Comparison of ENCODE assay signal across 2 cellular contexts in the genomic region with DNA sequence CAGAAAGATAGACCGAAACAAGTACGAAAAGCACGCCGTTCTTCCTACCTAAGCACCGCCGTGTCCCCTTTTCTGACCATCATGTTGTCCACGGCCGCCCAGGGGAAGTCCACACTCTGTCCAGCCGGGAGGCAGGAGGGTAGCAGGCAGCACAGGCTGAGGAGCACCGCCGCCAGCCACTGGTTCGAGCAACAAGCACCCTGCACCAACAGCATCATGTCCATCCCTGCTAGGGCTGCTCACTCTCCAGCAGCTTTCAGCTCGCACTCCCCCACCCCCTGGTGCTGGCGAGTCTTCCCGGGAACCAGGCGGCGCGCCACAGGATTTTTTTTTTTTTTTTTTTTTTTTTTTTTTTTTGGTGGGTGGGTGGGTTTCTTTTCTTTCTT.
TF ChIP-seq lines count a peak whose summit lies in the region.

A gene (minus strand): TSS at position 269 of the 386 bp plus-strand sequence.

TF ChIP-seq in HEK293, 187 proteins besides CTCF, POLR2A, EP300 and RAD21 (continued from another document):
- TF ChIP-seq, protein P1, sequence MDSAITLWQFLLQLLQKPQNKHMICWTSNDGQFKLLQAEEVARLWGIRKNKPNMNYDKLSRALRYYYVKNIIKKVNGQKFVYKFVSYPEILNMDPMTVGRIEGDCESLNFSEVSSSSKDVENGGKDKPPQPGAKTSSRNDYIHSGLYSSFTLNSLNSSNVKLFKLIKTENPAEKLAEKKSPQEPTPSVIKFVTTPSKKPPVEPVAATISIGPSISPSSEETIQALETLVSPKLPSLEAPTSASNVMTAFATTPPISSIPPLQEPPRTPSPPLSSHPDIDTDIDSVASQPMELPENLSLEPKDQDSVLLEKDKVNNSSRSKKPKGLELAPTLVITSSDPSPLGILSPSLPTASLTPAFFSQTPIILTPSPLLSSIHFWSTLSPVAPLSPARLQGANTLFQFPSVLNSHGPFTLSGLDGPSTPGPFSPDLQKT (IDR thresholded peaks at IDR 0.05; ENCODE audit: borderline replicate concordance, low read depth, low read length), result no peak
- no peak for TF ChIP-seq ZNF423 (tag by site-specific recombination; IDR thresholded peaks at IDR 0.05)
- no peak for TF ChIP-seq KLF10 (tag by site-specific recombination; IDR thresholded peaks at IDR 0.05)
- TF ChIP-seq ZNF202 (tag by site-specific recombination; IDR thresholded peaks at IDR 0.05; ENCODE audit: borderline replicate concordance), result no peak
- TF ChIP-seq, protein P2, sequence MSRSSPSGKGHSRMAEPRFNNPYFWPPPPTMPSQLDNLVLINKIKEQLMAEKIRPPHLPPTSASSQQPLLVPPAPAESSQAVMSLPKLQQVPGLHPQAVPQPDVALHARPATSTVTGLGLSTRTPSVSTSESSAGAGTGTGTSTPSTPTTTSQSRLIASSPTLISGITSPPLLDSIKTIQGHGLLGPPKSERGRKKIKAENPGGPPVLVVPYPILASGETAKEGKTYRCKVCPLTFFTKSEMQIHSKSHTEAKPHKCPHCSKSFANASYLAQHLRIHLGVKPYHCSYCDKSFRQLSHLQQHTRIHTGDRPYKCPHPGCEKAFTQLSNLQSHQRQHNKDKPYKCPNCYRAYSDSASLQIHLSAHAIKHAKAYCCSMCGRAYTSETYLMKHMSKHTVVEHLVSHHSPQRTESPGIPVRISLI (tag by site-specific recombination; IDR thresholded peaks at IDR 0.05), result peak; percentile 93
- no peak for TF ChIP-seq ZNF354C (tag by site-specific recombination; IDR thresholded peaks at IDR 0.05; ENCODE audit: borderline replicate concordance, low read depth)

TF ChIP-seq in SK-N-SH treated with all-trans-retinoic acid at 6 μM for 48 hours, 23 proteins besides CTCF, POLR2A, EP300 and RAD21 (continued from another document):
- TF ChIP-seq, protein P3, sequence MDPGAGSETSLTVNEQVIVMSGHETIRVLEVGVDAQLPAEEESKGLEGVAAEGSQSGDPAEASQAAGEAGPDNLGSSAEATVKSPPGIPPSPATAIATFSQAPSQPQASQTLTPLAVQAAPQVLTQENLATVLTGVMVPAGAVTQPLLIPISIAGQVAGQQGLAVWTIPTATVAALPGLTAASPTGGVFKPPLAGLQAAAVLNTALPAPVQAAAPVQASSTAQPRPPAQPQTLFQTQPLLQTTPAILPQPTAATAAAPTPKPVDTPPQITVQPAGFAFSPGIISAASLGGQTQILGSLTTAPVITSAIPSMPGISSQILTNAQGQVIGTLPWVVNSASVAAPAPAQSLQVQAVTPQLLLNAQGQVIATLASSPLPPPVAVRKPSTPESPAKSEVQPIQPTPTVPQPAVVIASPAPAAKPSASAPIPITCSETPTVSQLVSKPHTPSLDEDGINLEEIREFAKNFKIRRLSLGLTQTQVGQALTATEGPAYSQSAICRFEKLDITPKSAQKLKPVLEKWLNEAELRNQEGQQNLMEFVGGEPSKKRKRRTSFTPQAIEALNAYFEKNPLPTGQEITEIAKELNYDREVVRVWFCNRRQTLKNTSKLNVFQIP (CRISPR knock-in tag; IDR thresholded peaks at IDR 0.05; ENCODE audit: borderline replicate concordance, low read depth), result no peak
- TF ChIP-seq ARNTL (CRISPR knock-in tag; IDR thresholded peaks at IDR 0.05; ENCODE audit: borderline replicate concordance, low read depth) (no peak), RARB (CRISPR knock-in tag; IDR thresholded peaks at IDR 0.05) (no peak), ZNF70 (CRISPR knock-in tag; IDR thresholded peaks at IDR 0.05) (no peak), OSR1 (CRISPR knock-in tag; IDR thresholded peaks at IDR 0.05) (no peak), BACH2 (CRISPR knock-in tag; IDR thresholded peaks at IDR 0.05; ENCODE audit: borderline replicate concordance) (no peak), ESRRG (CRISPR knock-in tag; IDR thresholded peaks at IDR 0.05) (no peak)
- TF ChIP-seq, protein P4, sequence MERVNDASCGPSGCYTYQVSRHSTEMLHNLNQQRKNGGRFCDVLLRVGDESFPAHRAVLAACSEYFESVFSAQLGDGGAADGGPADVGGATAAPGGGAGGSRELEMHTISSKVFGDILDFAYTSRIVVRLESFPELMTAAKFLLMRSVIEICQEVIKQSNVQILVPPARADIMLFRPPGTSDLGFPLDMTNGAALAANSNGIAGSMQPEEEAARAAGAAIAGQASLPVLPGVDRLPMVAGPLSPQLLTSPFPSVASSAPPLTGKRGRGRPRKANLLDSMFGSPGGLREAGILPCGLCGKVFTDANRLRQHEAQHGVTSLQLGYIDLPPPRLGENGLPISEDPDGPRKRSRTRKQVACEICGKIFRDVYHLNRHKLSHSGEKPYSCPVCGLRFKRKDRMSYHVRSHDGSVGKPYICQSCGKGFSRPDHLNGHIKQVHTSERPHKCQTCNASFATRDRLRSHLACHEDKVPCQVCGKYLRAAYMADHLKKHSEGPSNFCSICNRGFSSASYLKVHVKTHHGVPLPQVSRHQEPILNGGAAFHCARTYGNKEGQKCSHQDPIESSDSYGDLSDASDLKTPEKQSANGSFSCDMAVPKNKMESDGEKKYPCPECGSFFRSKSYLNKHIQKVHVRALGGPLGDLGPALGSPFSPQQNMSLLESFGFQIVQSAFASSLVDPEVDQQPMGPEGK (CRISPR knock-in tag; IDR thresholded peaks at IDR 0.05; ENCODE audit: borderline replicate concordance), result no peak
